Comparison of ENCODE assay signal across 29 cellular contexts in the genomic region with DNA sequence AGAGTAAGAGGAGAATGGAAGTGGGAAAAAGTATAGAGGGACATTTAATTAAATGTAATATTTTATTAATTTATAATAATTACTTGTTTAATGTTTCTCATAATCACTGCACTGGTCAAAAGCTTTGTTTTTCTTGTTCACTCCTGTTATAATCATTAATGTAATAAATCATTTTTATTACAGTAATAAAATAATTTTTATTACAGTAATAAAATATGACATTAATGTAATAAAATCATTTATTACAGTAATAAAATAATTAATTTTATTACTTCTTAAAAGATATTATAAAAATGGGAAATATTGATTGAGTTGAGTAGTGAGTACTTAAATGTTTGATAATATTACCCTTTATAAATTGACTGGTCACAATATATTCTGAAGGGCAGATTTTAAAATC.
"Had no signal": no experiment of that assay in that cellular context is flagged by ENCODE, and none has a peak within 500 bp of the region (broad histone marks: within the 10 kb centered on the region; RNA-seq: fewer than 3 reads in every experiment).

No MANE protein-coding gene starts in this region.

- H3K4me1 ChIP-seq: gastrocnemius medialis, heart left ventricle had no signal

- FAIRE-seq: astrocyte, bronchial epithelial cell had no signal

- H3K4me3 Mint-ChIP-seq: activated CD4-positive, alpha-beta memory T cell treated with anti-CD3 and anti-CD28 coated beads for 36 hours; activated CD4-positive, alpha-beta T cell treated with anti-CD3 and anti-CD28 coated beads for 36 hours; activated CD4-positive, alpha-beta T cell treated with anti-CD3 and anti-CD28 coated beads, Interleukin-2, amount 10 ng/mL, durations not matched to agents 24 days and 14 days; activated CD8-positive, alpha-beta memory T cell treated with anti-CD3 and anti-CD28 coated beads, Interleukin-2, amount 10 ng/mL, durations not matched to agents 7 days and 5 days; activated CD8-positive, alpha-beta T cell treated with anti-CD3 and anti-CD28 coated beads, Interleukin-2, amount 10 ng/mL, durations not matched to agents 7 days and 5 days; activated naive CD4-positive, alpha-beta T cell treated with anti-CD3 and anti-CD28 coated beads, Interleukin-2, amount 10 ng/mL, durations not matched to agents 7 days and 5 days; activated naive CD8-positive, alpha-beta T cell treated with anti-CD3 and anti-CD28 coated beads, Interleukin-2, amount 10 ng/mL, durations not matched to agents 7 days and 5 days; activated T-helper 1 cell treated with anti-CD3 and anti-CD28 coated beads, Interleukin-12 subunit alpha, Interleukin-12 subunit beta, Interleukin-2, Interleukin-4 antibody, amounts not matched to agents 30 ng/mL and 10 ng/mL and 1 ng/mL, durations not matched to agents 14 hours and 24 hours and 36 hours; central memory CD8-positive, alpha-beta T cell had no signal

- H3K4me1 Mint-ChIP-seq: activated CD4-positive, alpha-beta T cell treated with anti-CD3 and anti-CD28 coated beads for 36 hours; activated CD4-positive, alpha-beta T cell treated with anti-CD3 and anti-CD28 coated beads, Interleukin-2, amount 10 ng/mL, durations not matched to agents 24 days and 14 days; activated CD8-positive, alpha-beta memory T cell treated with anti-CD3 and anti-CD28 coated beads, Interleukin-2, amount 10 ng/mL, durations not matched to agents 7 days and 5 days; activated naive CD4-positive, alpha-beta T cell treated with anti-CD3 and anti-CD28 coated beads, Interleukin-2, amount 10 ng/mL, durations not matched to agents 7 days and 5 days; activated naive CD8-positive, alpha-beta T cell treated with anti-CD3 and anti-CD28 coated beads, Interleukin-2, amount 10 ng/mL, durations not matched to agents 7 days and 5 days; central memory CD8-positive, alpha-beta T cell had no signal

- H3K36me3 Mint-ChIP-seq: activated CD4-positive, alpha-beta memory T cell treated with anti-CD3 and anti-CD28 coated beads for 36 hours; activated CD8-positive, alpha-beta memory T cell treated with anti-CD3 and anti-CD28 coated beads, Interleukin-2, amount 10 ng/mL, durations not matched to agents 7 days and 5 days; activated naive CD4-positive, alpha-beta T cell treated with anti-CD3 and anti-CD28 coated beads, Interleukin-2, amount 10 ng/mL, durations not matched to agents 7 days and 5 days; activated naive CD4-positive, alpha-beta T cell treated with anti-CD3 and anti-CD28 coated beads, Interleukin-2, amount 50 U/mL, for 72 hours; activated naive CD8-positive, alpha-beta T cell treated with anti-CD3 and anti-CD28 coated beads, Interleukin-2, amount 10 ng/mL, durations not matched to agents 7 days and 5 days had no signal

- H3K4me3 ChIP-seq: gastrocnemius medialis, heart left ventricle had no signal

- H3K27ac Mint-ChIP-seq: activated CD4-positive, alpha-beta memory T cell treated with anti-CD3 and anti-CD28 coated beads for 36 hours; activated CD4-positive, alpha-beta T cell treated with anti-CD3 and anti-CD28 coated beads for 36 hours; activated CD4-positive, alpha-beta T cell treated with anti-CD3 and anti-CD28 coated beads, Interleukin-2, amount 10 ng/mL, durations not matched to agents 24 days and 14 days; activated CD8-positive, alpha-beta memory T cell treated with anti-CD3 and anti-CD28 coated beads, Interleukin-2, amount 10 ng/mL, durations not matched to agents 7 days and 5 days; activated CD8-positive, alpha-beta T cell treated with anti-CD3 and anti-CD28 coated beads, Interleukin-2, amount 10 ng/mL, durations not matched to agents 7 days and 5 days; activated naive CD4-positive, alpha-beta T cell treated with anti-CD3 and anti-CD28 coated beads, Interleukin-2, amount 10 ng/mL, durations not matched to agents 7 days and 5 days; activated naive CD4-positive, alpha-beta T cell treated with anti-CD3 and anti-CD28 coated beads, Interleukin-2, amount 50 U/mL, for 72 hours; activated naive CD8-positive, alpha-beta T cell treated with anti-CD3 and anti-CD28 coated beads, Interleukin-2, amount 10 ng/mL, durations not matched to agents 7 days and 5 days; activated T-helper 1 cell treated with anti-CD3 and anti-CD28 coated beads, Interleukin-12 subunit alpha, Interleukin-12 subunit beta, Interleukin-2, Interleukin-4 antibody, amounts not matched to agents 30 ng/mL and 10 ng/mL and 1 ng/mL, durations not matched to agents 14 hours and 24 hours and 36 hours had no signal

- H3K9me3 ChIP-seq: gastrocnemius medialis had no signal

- H3K27ac ChIP-seq: brain microvascular endothelial cell, gastrocnemius medialis, heart left ventricle, VCaP had no signal

- H3K27me3 Mint-ChIP-seq: activated CD4-positive, alpha-beta memory T cell treated with anti-CD3 and anti-CD28 coated beads for 36 hours; activated CD4-positive, alpha-beta T cell treated with anti-CD3 and anti-CD28 coated beads for 36 hours; activated CD4-positive, alpha-beta T cell treated with anti-CD3 and anti-CD28 coated beads, Interleukin-2, amount 10 ng/mL, durations not matched to agents 24 days and 14 days; activated CD8-positive, alpha-beta memory T cell treated with anti-CD3 and anti-CD28 coated beads, Interleukin-2, amount 10 ng/mL, durations not matched to agents 7 days and 5 days; activated naive CD4-positive, alpha-beta T cell treated with anti-CD3 and anti-CD28 coated beads, Interleukin-2, amount 10 ng/mL, durations not matched to agents 7 days and 5 days; activated naive CD8-positive, alpha-beta T cell treated with anti-CD3 and anti-CD28 coated beads, Interleukin-2, amount 10 ng/mL, durations not matched to agents 7 days and 5 days; central memory CD8-positive, alpha-beta T cell had no signal

- DNase-seq: activated CD4-positive, alpha-beta memory T cell treated with anti-CD3 and anti-CD28 coated beads for 36 hours; activated CD4-positive, alpha-beta T cell treated with anti-CD3 and anti-CD28 coated beads for 36 hours; activated CD4-positive, alpha-beta T cell treated with anti-CD3 and anti-CD28 coated beads, Interleukin-2, amount 10 ng/mL, durations not matched to agents 24 days and 14 days; activated CD4-positive, CD25-positive, alpha-beta regulatory T cell; activated CD4-positive, CD25-positive, alpha-beta regulatory T cell treated with anti-CD3 and anti-CD28 coated beads, Interleukin-2, amount 50 U/mL, for 72 hours; activated CD8-positive, alpha-beta memory T cell treated with anti-CD3 and anti-CD28 coated beads, Interleukin-2, amount 10 ng/mL, durations not matched to agents 7 days and 5 days; activated CD8-positive, alpha-beta memory T cell treated with anti-CD3 and anti-CD28 coated beads, Interleukin-2, amount 50 U/mL, for 4 hours; activated CD8-positive, alpha-beta T cell treated with anti-CD3 and anti-CD28 coated beads, Interleukin-2, amount 10 ng/mL, durations not matched to agents 7 days and 5 days; activated gamma-delta T cell; activated naive CD4-positive, alpha-beta T cell; activated naive CD4-positive, alpha-beta T cell treated with anti-CD3 and anti-CD28 coated beads, Interleukin-2, amount 10 ng/mL, durations not matched to agents 7 days and 5 days; activated naive CD8-positive, alpha-beta T cell treated with anti-CD3 and anti-CD28 coated beads, Interleukin-2, amount 10 ng/mL, durations not matched to agents 7 days and 5 days; activated T-cell treated with anti-CD3 and anti-CD28 coated beads, Interleukin-2, amount 50 U/mL, for 1 hour; activated T-cell treated with anti-CD3 and anti-CD28 coated beads, Interleukin-2, amount 50 U/mL, for 48 hours; anterior cingulate cortex; brain microvascular endothelial cell; effector CD8-positive, alpha-beta T cell; foreskin fibroblast; gastrocnemius medialis; glutamatergic neuron; heart left ventricle; T-helper 2 cell had no signal

- H3K36me3 ChIP-seq: brain microvascular endothelial cell, gastrocnemius medialis, heart left ventricle had no signal

- H3K27me3 ChIP-seq: brain microvascular endothelial cell, gastrocnemius medialis, heart left ventricle had no signal

- ATAC-seq: activated CD4-positive, alpha-beta T cell treated with anti-CD3 and anti-CD28 coated beads for 36 hours; activated CD8-positive, alpha-beta memory T cell treated with anti-CD3 and anti-CD28 coated beads, Interleukin-2, amount 10 ng/mL, durations not matched to agents 7 days and 5 days; activated CD8-positive, alpha-beta T cell treated with anti-CD3 and anti-CD28 coated beads, Interleukin-2, amount 10 ng/mL, durations not matched to agents 7 days and 5 days; activated naive CD4-positive, alpha-beta T cell treated with anti-CD3 and anti-CD28 coated beads, Interleukin-2, amount 50 U/mL, for 72 hours; esophagus mucosa; gastrocnemius medialis; heart left ventricle had no signal
